ENCODE assay signal across 24 cellular contexts in genomic region chr2:159803235-159803962, GRCh38.
"Had no signal": no experiment of that assay in that cellular context is flagged by ENCODE, and none has a peak within 500 bp of the region (broad histone marks: within the 10 kb centered on the region; RNA-seq: fewer than 3 reads in every experiment).

No MANE protein-coding gene starts in this region.

- H3K36me3 ChIP-seq: esophagus muscularis mucosa, gastroesophageal sphincter, left ventricle myocardium inferior, lower lobe of right lung, prostate gland had no signal

- FAIRE-seq: kidney had no signal

- ATAC-seq: effector memory CD8-positive, alpha-beta T cell; gastroesophageal sphincter; left cardiac atrium; lower lobe of right lung; natural killer cell; sciatic nerve; stimulated activated naive B cell treated with anti-CD40 and anti-IgM and Interleukin-4, amounts not matched to agents 10 μg/mL and 1 μg/mL and 100 μg/mL, for 72 hours had no signal

- H3K4me3 ChIP-seq: esophagus muscularis mucosa, gastroesophageal sphincter, left ventricle myocardium inferior, lower lobe of right lung, prostate gland, spleen had no signal

- H3K27me3 Mint-ChIP-seq: stimulated activated naive B cell treated with anti-CD40 and anti-IgM and Interleukin-4, amounts not matched to agents 10 μg/mL and 1 μg/mL and 100 μg/mL, for 72 hours had no signal

- H3K4me1 ChIP-seq: gastroesophageal sphincter, parathyroid adenoma, prostate gland had no signal

- DNase-seq: effector memory CD8-positive, alpha-beta T cell; foreskin fibroblast; glutamatergic neuron; kidney; left cardiac atrium; left ventricle myocardium inferior; lower lobe of right lung; natural killer cell; nucleus accumbens; spleen; stimulated activated CD4-positive, alpha-beta T cell treated with anti-CD3 and anti-CD28 coated beads, Interleukin-15, amount 100 ng/mL, for 24 hours; stimulated activated CD4-positive, alpha-beta T cell treated with anti-CD3 and anti-CD28 coated beads, Interleukin-1b, Interleukin-23, amount 100 ng/mL, for 48 hours; stimulated activated CD4-positive, alpha-beta T cell treated with anti-CD3 and anti-CD28 coated beads, Interleukin-4, amount 100 ng/mL, for 24 hours; stimulated activated naive B cell treated with anti-CD40 and anti-IgM and Interleukin-4, amounts not matched to agents 10 μg/mL and 1 μg/mL and 100 μg/mL, for 72 hours; trophoblast cell had no signal

- H3K9me3 Mint-ChIP-seq: effector memory CD8-positive, alpha-beta T cell; memory B cell; mesothelial cell of epicardium; natural killer cell; neural crest cell; stimulated activated naive B cell treated with anti-CD40 and anti-IgM and Interleukin-4, amounts not matched to agents 10 μg/mL and 1 μg/mL and 100 μg/mL, for 72 hours had no signal

- H3K9me3 ChIP-seq: esophagus muscularis mucosa, gastroesophageal sphincter, left ventricle myocardium inferior, lower lobe of right lung, prostate gland, spleen had no signal

- H3K27ac ChIP-seq: epithelial cell of prostate, esophagus muscularis mucosa, gastroesophageal sphincter, left ventricle myocardium inferior, lower lobe of right lung, parathyroid adenoma, prostate gland had no signal

- H3K9ac ChIP-seq: parathyroid adenoma had no signal

- H3K27me3 ChIP-seq: esophagus muscularis mucosa, gastroesophageal sphincter had no signal

- H3K36me3 Mint-ChIP-seq: mesothelial cell of epicardium had no signal

- H3K79me2 ChIP-seq: parathyroid adenoma had no signal

- H3K4me3 Mint-ChIP-seq: effector memory CD8-positive, alpha-beta T cell; memory B cell; mesothelial cell of epicardium; natural killer cell; neural crest cell; stimulated activated naive B cell treated with anti-CD40 and anti-IgM and Interleukin-4, amounts not matched to agents 10 μg/mL and 1 μg/mL and 100 μg/mL, for 72 hours had no signal

- H2AFZ ChIP-seq: parathyroid adenoma had no signal
